In the genomic region with DNA sequence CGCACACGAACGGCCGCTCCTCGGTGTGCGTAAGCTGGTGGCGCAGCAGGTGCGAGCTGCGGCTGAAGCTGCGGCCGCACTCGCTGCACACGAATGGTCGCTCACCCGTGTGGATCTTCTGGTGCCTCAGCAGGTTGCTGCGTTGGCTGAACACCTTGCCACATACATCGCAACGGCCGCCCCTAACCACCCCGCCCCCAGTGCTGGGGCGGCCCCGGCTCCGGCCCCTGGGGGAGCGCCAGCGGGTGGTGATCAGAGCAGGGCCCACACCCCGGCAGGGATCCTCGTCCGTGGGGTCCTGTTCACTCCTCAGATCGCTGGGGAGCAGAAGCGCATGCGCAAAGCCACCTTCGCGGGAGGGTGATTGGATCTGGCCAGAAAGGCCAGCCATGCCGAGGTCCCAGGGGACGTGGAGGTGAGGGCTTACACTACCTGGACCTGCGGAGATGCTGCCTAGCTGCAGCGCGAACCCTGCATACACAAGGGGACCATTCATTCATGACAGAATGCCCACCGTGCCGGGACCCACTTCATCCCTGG, we compare ENCODE assay signal across 8 cellular contexts. TPM values are rescaled to one million over a fixed set of nuclear protein-coding genes. Genes with fewer than 3 reads are reported as not detected.
A peak's percentile ranks its signal among the peaks of the same experiment; 100 is the strongest.
DNase-seq lines count a peak whose midpoint lies in the region; ATAC-seq and TF ChIP-seq lines count a peak whose summit lies in the region.

No MANE protein-coding gene starts in this region.

- no peak overlapping the region for H3K4me2 ChIP-seq in MM.1S (ENCODE audit: low read depth, low read length)

- H3K9me3 Mint-ChIP-seq in naive thymus-derived CD8-positive, alpha-beta T cell: no peaks in the 10 kb centered on the region

- H3K27ac ChIP-seq in HUES6 (ENCODE audit: low read depth, low read length): no peak overlapping the region
- peak overlapping the region in 1 of 2 donors; percentile 70 for H3K27ac ChIP-seq in coronary artery
- no peak overlapping the region for H3K27ac ChIP-seq in MM.1S (ENCODE audit: low read length)

- peaks cover 15% of the 10 kb centered on the region; the same call in 1 of the 2 replicates for H3F3A ChIP-seq in MM.1S (ENCODE audit: insufficient read depth, low read length)

- no peaks in the 10 kb centered on the region for H3K9me2 ChIP-seq in MM.1S (replicated peaks; ENCODE audit: insufficient read depth, low read length)

- H3K9me3 ChIP-seq in HUES6 (ENCODE audit: control insufficient read depth, insufficient read depth, low read depth, low read length) (no peaks in the 10 kb centered on the region), MM.1S (replicated peaks; ENCODE audit: insufficient read depth, low read length) (no peaks in the 10 kb centered on the region)

- H3K79me2 ChIP-seq in MM.1S (ENCODE audit: low read length): peaks cover under 1% of the 10 kb centered on the region

- H3K27me3 ChIP-seq in HUES6 (ENCODE audit: control insufficient read depth, insufficient read depth, low read length): peaks cover 40% of the 10 kb centered on the region
- no peaks in the 10 kb centered on the region for H3K27me3 ChIP-seq in MM.1S (replicated peaks; ENCODE audit: insufficient read depth, low read length)

- peaks cover 0 to 6% (median 0%) of the 10 kb centered on the region in 3 donors for H3K36me3 Mint-ChIP-seq in naive thymus-derived CD8-positive, alpha-beta T cell

- H3K4me3 ChIP-seq in AG09309 (ENCODE audit: control insufficient read depth, low read depth, low read length) (peak overlapping the region; percentile 24), HUES6 (ENCODE audit: low read depth, low read length) (peak overlapping the region; percentile 54), coronary artery (peak overlapping the region; percentile 73), MM.1S (ENCODE audit: low read length) (no peak overlapping the region)

- peak overlapping the region in 9 of 10 donors; percentile 63 to 96 (median 83) for H3K27ac Mint-ChIP-seq in naive thymus-derived CD8-positive, alpha-beta T cell

- no peaks in the 10 kb centered on the region for H4K20me1 ChIP-seq in MM.1S (ENCODE audit: insufficient read depth, low read length)

- DNase-seq in AG09309 (ENCODE audit: low read depth) (no peak), coronary artery (ENCODE audit: low spot score) (no peak), MM.1S (no peak), NCI-H526 treated with DMSO at 0.1 percent for 48 hours (lab: John Stamatoyannopoulos, UW) (no peak)
- DNase-seq in naive thymus-derived CD8-positive, alpha-beta T cell: peak in 3 of 10 donors; percentile 32 to 70 (median 40)

- H3K4me1 Mint-ChIP-seq in naive thymus-derived CD8-positive, alpha-beta T cell: peaks cover 18 to 52% (median 51%) of the 10 kb centered on the region in 4 donors

- H3K4me3 Mint-ChIP-seq in naive thymus-derived CD8-positive, alpha-beta T cell: peak overlapping the region; percentile 79 to 99 (median 93)

- TF ChIP-seq CTCF in AG09309 (IDR thresholded peaks at IDR 0.05; ENCODE audit: control insufficient read depth, insufficient read depth, low read depth, low read length, missing control alignments) (no peak), coronary artery (IDR thresholded peaks at IDR 0.05) (no peak), MM.1S (IDR thresholded peaks at IDR 0.05; ENCODE audit: low read length) (no peak)

- peaks cover 0 to 2% (median 0%) of the 10 kb centered on the region in 5 donors for H3K27me3 Mint-ChIP-seq in naive thymus-derived CD8-positive, alpha-beta T cell

- peaks cover 4% of the 10 kb centered on the region for H3K36me3 ChIP-seq in HUES6 (ENCODE audit: control insufficient read depth, insufficient read depth, low read length)
- no peaks in the 10 kb centered on the region for H3K36me3 ChIP-seq in MM.1S (replicated peaks; ENCODE audit: insufficient read depth, low read length)

- H2AFZ ChIP-seq in MM.1S (ENCODE audit: low read length): no peak overlapping the region

- H3K4me1 ChIP-seq in HUES6 (ENCODE audit: control insufficient read depth, insufficient read depth, low read length): peaks cover 15% of the 10 kb centered on the region
- H3K4me1 ChIP-seq in MM.1S (ENCODE audit: low read length): peaks cover 5% of the 10 kb centered on the region

- no peak for ATAC-seq in naive thymus-derived CD8-positive, alpha-beta T cell
- no peak for ATAC-seq in GM19023 (IDR thresholded peaks at IDR 0.05; ENCODE audit: unreplicated experiment)
- no peak for ATAC-seq in HG02973 (IDR thresholded peaks at IDR 0.05; ENCODE audit: unreplicated experiment)

- POLR2A ChIA-PET in naive thymus-derived CD8-positive, alpha-beta T cell (lab: Charles Lee): interaction anchor here (0.5 to 9.1 kb wide), 11 partner anchors 8 to 380 kb away, joined by 3 to 91 read pairs (median 7); a partner anchor contains a TSS

- H3K9ac ChIP-seq in HUES6 (ENCODE audit: low read length): peak overlapping the region; percentile 66
- H3K9ac ChIP-seq in MM.1S (ENCODE audit: low read length): no peak overlapping the region

RNA-seq across cellular contexts. Expression of a gene that starts 4.7 kb away (rescaled TPM):
- 10 to 100 TPM; 48.5 to 51.2 TPM for total RNA-seq in naive thymus-derived CD8-positive, alpha-beta T cell
- polyA plus RNA-seq in naive thymus-derived CD8-positive, alpha-beta T cell: 10 to 100 TPM; 10.4 to 20.5 (median 18.0) TPM

RNA-seq across cellular contexts. Expression of a gene that starts 8.2 kb away (rescaled TPM):
- 10 to 100 TPM; 59.2 to 60.0 TPM for total RNA-seq in naive thymus-derived CD8-positive, alpha-beta T cell
- polyA plus RNA-seq in naive thymus-derived CD8-positive, alpha-beta T cell: 100 to 1,000 TPM; 135 to 154 (median 144) TPM

RNA-seq across cellular contexts. Expression of a gene that starts 10.0 kb away (rescaled TPM):
- total RNA-seq in naive thymus-derived CD8-positive, alpha-beta T cell: 10 to 100 TPM; 49.1 to 53.2 TPM
- 10 to 100 TPM in 2 of 3 donors, 1 to 10 TPM in 1; 9.1 to 12.7 (median 11.7) TPM for polyA plus RNA-seq in naive thymus-derived CD8-positive, alpha-beta T cell

RNA-seq across cellular contexts. Expression of a gene that starts 19.2 kb away (rescaled TPM):
- 100 to 1,000 TPM; 429 to 434 TPM for total RNA-seq in naive thymus-derived CD8-positive, alpha-beta T cell
- polyA plus RNA-seq in naive thymus-derived CD8-positive, alpha-beta T cell: 100 to 1,000 TPM in 1 of 3 donors, 10 to 100 TPM in 2; 55.7 to 114 (median 62.7) TPM

RNA-seq across cellular contexts. Expression of a gene that starts 43.5 kb away (rescaled TPM):
- 10 to 100 TPM; 21.3 to 23.0 TPM for total RNA-seq in naive thymus-derived CD8-positive, alpha-beta T cell
- polyA plus RNA-seq in naive thymus-derived CD8-positive, alpha-beta T cell: 1 to 10 TPM; 2.8 to 5.3 (median 3.5) TPM
